23 cellular contexts compared by ENCODE assay signal in the genomic region with DNA sequence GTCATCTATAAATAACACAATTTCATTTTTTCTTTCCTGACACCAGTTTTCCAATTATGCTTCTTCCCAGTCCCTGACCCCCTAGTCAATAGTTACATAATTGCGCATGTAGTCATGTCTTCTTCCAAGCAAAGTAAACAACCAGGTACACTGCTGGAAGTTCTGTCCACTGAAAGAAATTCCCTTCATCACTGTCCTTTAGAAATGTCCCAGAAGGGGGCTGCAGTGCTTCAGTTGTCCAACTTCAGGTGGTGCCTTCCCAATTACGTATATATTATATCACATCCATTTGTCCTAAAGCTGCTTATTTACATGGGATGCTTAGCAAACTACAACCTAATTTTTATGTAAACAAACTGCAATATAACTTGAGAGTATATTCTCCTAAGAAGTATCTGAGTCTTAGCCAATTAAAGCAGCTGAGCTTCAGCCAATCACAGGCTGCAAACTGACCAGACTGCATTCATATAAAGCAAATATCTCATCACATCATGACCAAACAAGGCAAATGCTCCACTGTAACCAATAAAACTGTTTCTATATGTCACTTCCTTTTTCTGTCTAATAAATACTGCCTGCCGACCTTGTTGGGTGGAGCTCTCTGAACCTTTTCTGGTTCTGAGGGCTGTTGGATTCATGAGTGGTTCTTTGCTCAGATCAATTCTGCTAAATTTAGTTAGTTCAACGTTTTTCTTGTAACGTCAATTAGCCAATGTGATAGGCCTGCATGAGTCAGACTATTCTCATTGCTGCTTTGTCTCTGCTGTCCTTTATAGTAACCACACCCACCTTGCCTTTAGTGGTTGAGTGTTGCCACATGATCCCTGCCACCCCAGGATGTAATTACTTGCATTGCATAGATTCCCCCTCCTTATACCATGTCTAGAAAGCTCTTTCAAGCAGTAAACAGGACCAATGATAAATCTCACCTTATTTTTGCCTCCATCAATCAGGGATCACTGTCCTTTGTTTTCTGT.
DNase-seq lines count a peak whose midpoint lies in the region; ATAC-seq, FAIRE-seq and TF ChIP-seq lines count a peak whose summit lies in the region.
"Had no signal": no experiment of that assay in that cellular context is flagged by ENCODE, and none has a peak within 500 bp of the region (broad histone marks: within the 10 kb centered on the region; RNA-seq: fewer than 3 reads in every experiment).

No MANE protein-coding gene starts in this region.

- no peak for TF ChIP-seq POLR2A in GM12891 (IDR thresholded peaks at IDR 0.05; ENCODE audit: low read depth, low read length)

- no peak overlapping the region for H3K9ac ChIP-seq in endodermal cell (ENCODE audit: extremely low read depth, low read length, poor library complexity, severe bottlenecking)

- ATAC-seq in HG03196 (IDR thresholded peaks at IDR 0.05; ENCODE audit: unreplicated experiment): no peak
- ATAC-seq: activated T-helper 17 cell treated with anti-CD3 and anti-CD28 coated beads, Interleukin-2, amount 50 U/mL, for 72 hours; HepG2 had no signal

- DNase-seq in HT-29 (ENCODE audit: low spot score): peak; percentile 3
- peak; percentile 76 for DNase-seq in OCI-M1 (lab: John Stamatoyannopoulos, UW)
- DNase-seq in endodermal cell: no peak
- no peak for DNase-seq in stimulated activated CD4-positive, alpha-beta T cell treated with anti-CD3 and anti-CD28 coated beads, Interleukin-4, amount 100 ng/mL, for 1 hour
- DNase-seq in midbrain (lab: John Stamatoyannopoulos, UW): no peak
- DNase-seq in GM12891 (ENCODE audit: insufficient read length, low spot score): no peak
- DNase-seq: adrenal gland; CD8-positive, alpha-beta memory T cell; central memory CD4-positive, alpha-beta T cell; effector memory CD4-positive, alpha-beta T cell; hippocampal formation; kidney; NCI-H1092; NCI-H2081 treated with DMSO at 0.1 percent for 48 hours; NCI-H526 treated with DMSO at 0.1 percent for 48 hours had no signal

- 79 to 85% methylated on average over 4 to 5 of the region's 5 CpGs for WGBS in endodermal cell (ENCODE audit: insufficient coverage in 1 of 2, insufficient read length in 1 of 2), 2 experiments

- H3K4me1 Mint-ChIP-seq in endodermal cell: no peaks in the 10 kb centered on the region
- H3K4me1 Mint-ChIP-seq: activated T-helper 17 cell treated with anti-CD3 and anti-CD28 coated beads, Interleukin-2, amount 50 U/mL, for 72 hours; CD8-positive, alpha-beta memory T cell had no signal

- H3K36me3 ChIP-seq in endodermal cell (ENCODE audit: control insufficient read depth, insufficient read depth, low read length): no peaks in the 10 kb centered on the region
- H3K36me3 ChIP-seq: adrenal gland, right atrium auricular region had no signal

- H3K36me3 Mint-ChIP-seq in endodermal cell (ENCODE audit: low read depth): no peaks in the 10 kb centered on the region
- H3K36me3 Mint-ChIP-seq: CD8-positive, alpha-beta memory T cell; type B pancreatic cell had no signal

- no peaks in the 10 kb centered on the region for H3K27me3 Mint-ChIP-seq in endodermal cell (ENCODE audit: insufficient read depth)
- H3K27me3 Mint-ChIP-seq: activated T-helper 17 cell treated with anti-CD3 and anti-CD28 coated beads, Interleukin-2, amount 50 U/mL, for 72 hours; CD8-positive, alpha-beta memory T cell; stimulated activated naive CD8-positive, alpha-beta T cell treated with anti-CD3 and anti-CD28 coated beads, Interleukin-15, Interleukin-2, amounts not matched to agents 100 ng/mL and 50 ng/mL, for 24 hours; type B pancreatic cell had no signal

- H3K27ac ChIP-seq in 22Rv1: peak overlapping the region; percentile 38
- H3K27ac ChIP-seq in endodermal cell (ENCODE audit: low read depth, low read length): no peak overlapping the region
- H3K27ac ChIP-seq: adrenal gland, right atrium auricular region had no signal

- H3K9me3 Mint-ChIP-seq in endodermal cell: no peaks in the 10 kb centered on the region
- H3K9me3 Mint-ChIP-seq: type B pancreatic cell had no signal

- H3K4me1 ChIP-seq in endodermal cell (ENCODE audit: control insufficient read depth, insufficient read depth, low read length): no peaks in the 10 kb centered on the region
- H3K4me1 ChIP-seq: adrenal gland, right atrium auricular region had no signal

- H3K4me3 ChIP-seq in endodermal cell (ENCODE audit: low read length): no peak overlapping the region
- H3K4me3 ChIP-seq: adrenal gland, right atrium auricular region had no signal

- no peak overlapping the region for H3K27ac Mint-ChIP-seq in endodermal cell
- H3K27ac Mint-ChIP-seq: activated T-helper 17 cell treated with anti-CD3 and anti-CD28 coated beads, Interleukin-2, amount 50 U/mL, for 72 hours; CD8-positive, alpha-beta memory T cell; stimulated activated naive CD8-positive, alpha-beta T cell treated with anti-CD3 and anti-CD28 coated beads, Interleukin-15, Interleukin-2, amounts not matched to agents 100 ng/mL and 50 ng/mL, for 24 hours; T-helper 1 cell treated with Interleukin-12 subunit alpha and Interleukin-12 subunit beta and Interleukin-4 antibody, amounts not matched to agents 30 μg/mL and 1 μg/mL, for 36 hours; type B pancreatic cell had no signal

- TF ChIP-seq CTCF in 22Rv1 (IDR thresholded peaks at IDR 0.05) (peak; percentile 38), endodermal cell (conservative IDR thresholded peaks at IDR 0.05) (peak; percentile 27)

- H3K27me3 ChIP-seq in endodermal cell (ENCODE audit: control insufficient read depth, insufficient read depth, low read length, poor library complexity, severe bottlenecking): no peaks in the 10 kb centered on the region
- H3K27me3 ChIP-seq: adrenal gland, right atrium auricular region had no signal

- no peak overlapping the region for H3K4me3 Mint-ChIP-seq in endodermal cell
- H3K4me3 Mint-ChIP-seq: activated T-helper 17 cell treated with anti-CD3 and anti-CD28 coated beads, Interleukin-2, amount 50 U/mL, for 72 hours; CD8-positive, alpha-beta memory T cell; stimulated activated naive CD8-positive, alpha-beta T cell treated with anti-CD3 and anti-CD28 coated beads, Interleukin-15, Interleukin-2, amounts not matched to agents 100 ng/mL and 50 ng/mL, for 24 hours; T-helper 1 cell treated with Interleukin-12 subunit alpha and Interleukin-12 subunit beta and Interleukin-4 antibody, amounts not matched to agents 30 μg/mL and 1 μg/mL, for 36 hours; type B pancreatic cell had no signal

- no peaks in the 10 kb centered on the region for H3K9me3 ChIP-seq in endodermal cell (ENCODE audit: control insufficient read depth, low read length)
- H3K9me3 ChIP-seq: adrenal gland, right atrium auricular region had no signal

- no peak for FAIRE-seq in GM12891 (lab: Jason Lieb, UNC)
- FAIRE-seq: HepG2, kidney had no signal

TF ChIP-seq in GM12891, 5 proteins besides CTCF, POLR2A, EP300 and RAD21:
- no peak for TF ChIP-seq PAX5 (IDR thresholded peaks at IDR 0.05; ENCODE audit: insufficient read depth, low read length, severe bottlenecking)
- TF ChIP-seq SPI1 (IDR thresholded peaks at IDR 0.05; ENCODE audit: low read depth, low read length): no peak
- no peak for TF ChIP-seq POU2F2 (IDR thresholded peaks at IDR 0.05; ENCODE audit: low read depth, low read length)
- TF ChIP-seq POLR2AphosphoS5 (IDR thresholded peaks at IDR 0.05; ENCODE audit: low read depth, low read length): no peak
- no peak for TF ChIP-seq TAF1 (IDR thresholded peaks at IDR 0.05; ENCODE audit: low read depth, low read length)

Comparison
In these comparisons a context has a peak if more than half of its experiments do, and no peak if none do; other contexts are left out.
1. DNase-seq: peak in HT-29 (single experiment) and OCI-M1 (single experiment); none in endodermal cell (single experiment), stimulated activated CD4-positive, alpha-beta T cell treated with anti-CD3 and anti-CD28 coated beads, Interleukin-4, amount 100 ng/mL, for 1 hour (single experiment), midbrain (single experiment) and GM12891 (single experiment).